In genomic region chr11:8282621-8283509, GRCh38 we compare ENCODE assay signal across 14 cellular contexts. TPM values are rescaled to one million over a fixed set of nuclear protein-coding genes. Genes with fewer than 3 reads are reported as not detected.
DNase-seq lines count a peak whose midpoint lies in the region; ATAC-seq, FAIRE-seq and TF ChIP-seq lines count a peak whose summit lies in the region.
"Had no signal": no experiment of that assay in that cellular context is flagged by ENCODE, and none has a peak within 500 bp of the region (broad histone marks: within the 10 kb centered on the region; RNA-seq: fewer than 3 reads in every experiment).

No MANE protein-coding gene starts in this region.

- no peaks in the 10 kb centered on the region for H3K9me3 ChIP-seq in pancreas
- H3K9me3 ChIP-seq: BLaER1, SJSA1 had no signal

- H3K36me3 ChIP-seq in H7 (replicated peaks; ENCODE audit: control insufficient read depth, insufficient read depth, low read length) (no peaks in the 10 kb centered on the region), pancreas (no peaks in the 10 kb centered on the region)
- H3K36me3 ChIP-seq: BLaER1, SJSA1 had no signal

- H3K27ac ChIP-seq in pancreas = peak overlapping the region in 2 of 4 donors; percentile 48
- H3K27ac ChIP-seq: BLaER1, parathyroid adenoma, SJSA1 had no signal

- ATAC-seq in left cardiac atrium = peak; percentile 62 to 79
- ATAC-seq in pancreas = peak; percentile 71 to 82 (median 79)

- FAIRE-seq in pancreas (lab: Jason Lieb, UNC) = no peak
- FAIRE-seq in GM12892 (lab: Jason Lieb, UNC) = no peak
- FAIRE-seq: keratinocyte had no signal

- TF ChIP-seq POLR2A in GM12892 (IDR thresholded peaks at IDR 0.05; ENCODE audit: low read depth, low read length) = no peak

- intact Hi-C loops in left cardiac atrium (cut with DNase I) (no loop called here), pancreas (cut with DNase I) (no loop called here)

- H3K4me3 ChIP-seq in H7 (ENCODE audit: insufficient read depth, low read depth, low read length) (peak overlapping the region; percentile 18), pancreas (peak overlapping the region in 1 of 4 donors; percentile 4)
- H3K4me3 ChIP-seq: BLaER1, SJSA1 had no signal

- H3K4me1 ChIP-seq in pancreas = no peaks in the 10 kb centered on the region
- H3K4me1 ChIP-seq: parathyroid adenoma, SJSA1 had no signal

- DNase-seq in H7 (peak; percentile 81), NCI-H748 (lab: John Stamatoyannopoulos, UW; ENCODE audit: unreplicated experiment) (peak; percentile 60), left cardiac atrium (no peak), pancreas (peak in 3 of 6 donors; percentile 24 to 54 (median 26)), GM19240 (ENCODE audit: insufficient read length, low spot score) (no peak), HPDE6-E6E7 (ENCODE audit: extremely low spot score) (no peak), GM12892 (ENCODE audit: insufficient read length) (no peak), KBM-7 (no peak)
- DNase-seq: activated CD4-positive, alpha-beta T cell treated with anti-CD3 and anti-CD28 coated beads for 4 hours; activated naive CD8-positive, alpha-beta T cell treated with anti-CD3 and anti-CD28 coated beads, Interleukin-2, amount 10 ng/mL, durations not matched to agents 7 days and 5 days had no signal

- TF ChIP-seq CTCF in pancreas (IDR thresholded peaks at IDR 0.05) = no peak

- 44 to 45% methylated on average over 20 of the region's 20 CpGs for WGBS in pancreas, 2 donors

- H3K27me3 ChIP-seq in H7 (ENCODE audit: control insufficient read depth, insufficient read depth, low read length) = peaks cover 5% of the 10 kb centered on the region
- no peaks in the 10 kb centered on the region for H3K27me3 ChIP-seq in pancreas
- H3K27me3 ChIP-seq: SJSA1 had no signal

- in situ Hi-C loops in KBM-7 (cut with MboI; ENCODE audit: low pct_unique_long_range_greater_than_20kb, low sequenced_read_pairs) = no loop called here

RNA-seq across cellular contexts. Expression of gene LMO1, which starts 19.2 kb away (rescaled TPM):
- total RNA-seq in H7 (2014; rRNA removed; shearing (Covaris generic)) = 0.22 and 0.94 TPM in 2 replicates
- total RNA-seq in left cardiac atrium (under 1 TPM in 1 of 2 donors, not detected in 1; 0.18 TPM), pancreas (1 to 10 TPM in 1 of 6 donors, under 1 TPM in 5; 0.14 to 1.0 (median 0.56) TPM)
- polyA plus RNA-seq in pancreas = 1 to 10 TPM; 1.3 to 6.8 TPM
- not detected for polyA plus RNA-seq in GM12892 (2012; ENCODE audit: missing spikeins)
- total RNA-seq: activated naive CD8-positive, alpha-beta T cell treated with anti-CD3 and anti-CD28 coated beads, Interleukin-2, amount 10 ng/mL, durations not matched to agents 7 days and 5 days; SJSA1 had no signal

Comparison
In these comparisons a context has a peak if more than half of its experiments do, and no peak if none do; other contexts are left out.
1. DNase-seq: peak in H7 (single experiment) and NCI-H748 (single experiment); none in left cardiac atrium (single experiment), GM19240 (single experiment), HPDE6-E6E7 (single experiment), GM12892 (single experiment) and KBM-7 (single experiment).